In genomic region chr12:132809391-132809790, GRCh38 we compare ENCODE assay signal across 8 cellular contexts. TPM values are rescaled to one million over a fixed set of nuclear protein-coding genes. Genes with fewer than 3 reads are reported as not detected.
DNase-seq lines count a peak whose midpoint lies in the region; ATAC-seq, FAIRE-seq and TF ChIP-seq lines count a peak whose summit lies in the region.
"Not testable (repeated sequence)": the region's sequence is repeated elsewhere in the genome, so short reads cannot be mapped to it uniquely, and the experiment has no call there.

No MANE protein-coding gene starts in this region.

- not testable (repeated sequence) for H3K4ac ChIP-seq in mesenchymal stem cell (ENCODE audit: low read depth in 1 of 2, low read length in 2 of 2)

- POLR2A ChIA-PET in K562 (lab: Yijun Ruan, JAX) = not testable (repeated sequence)

- peak in 1 of 2 experiments; percentile 40; a peak in 1 of 4 replicates for TF ChIP-seq RAD21 in K562 (CRISPR knock-in tag; conservative IDR thresholded peaks at IDR 0.05 in 1 of 2, IDR thresholded peaks at IDR 0.05 in 1 of 2)

- not testable (repeated sequence) for H3K9me3 ChIP-seq in BE2C; K562 (replicated peaks; ENCODE audit: control insufficient read depth, insufficient read depth, low read depth, low read length); mesenchymal stem cell (ENCODE audit: control insufficient read depth, low read length)

- not testable (repeated sequence) for H3K27me3 ChIP-seq in BE2C; K562 (ENCODE audit: control insufficient read depth in 2 of 2, insufficient read depth in 2 of 2, low read length in 2 of 2); mesenchymal stem cell (ENCODE audit: control insufficient read depth in 1 of 2, insufficient read depth in 1 of 2, low read length in 2 of 2)

- TF ChIP-seq POLR2A in K562 (conservative IDR thresholded peaks at IDR 0.05) = not testable (repeated sequence)

- not testable (repeated sequence) for H3K4me1 ChIP-seq in BE2C; mesenchymal stem cell (ENCODE audit: control insufficient read depth, insufficient read depth, low read depth, low read length)
- peaks cover 0 to 12% of the 10 kb centered on the region in 2 experiments; a peak in 3 of 5 replicates for H3K4me1 ChIP-seq in K562 (replicated peaks in 1 of 2; ENCODE audit: control insufficient read depth in 2 of 2, insufficient read depth in 2 of 2, low read length in 2 of 2)

- ATAC-seq in K562 = peak; percentile 59; the same call in 2 of the 3 replicates

- H2BK5ac ChIP-seq in mesenchymal stem cell (ENCODE audit: low read depth, low read length, poor library complexity, severe bottlenecking) = not testable (repeated sequence)

- H3K4me2 ChIP-seq in K562 (ENCODE audit: insufficient read depth, low read length); mesenchymal stem cell (ENCODE audit: low read length, poor library complexity, severe bottlenecking): not testable (repeated sequence)

- not testable (repeated sequence) for H2AFZ ChIP-seq in K562 (ENCODE audit: low read depth, low read length); mesenchymal stem cell (ENCODE audit: low read depth, low read length)

- peak; percentile 46 for TF ChIP-seq CTCF in BE2C (IDR thresholded peaks at IDR 0.05; ENCODE audit: low read depth, low read length)
- TF ChIP-seq CTCF in GM13976 (IDR thresholded peaks at IDR 0.05; ENCODE audit: borderline replicate concordance, control extremely low read depth, extremely low read depth, insufficient read depth, missing control alignments) = peak; percentile 30
- TF ChIP-seq CTCF in WI38 (IDR thresholded peaks at IDR 0.05; ENCODE audit: low read depth, low read length) = peak; percentile 8; the same call in 1 of the 2 replicates
- peak; percentile 24 to 44 (median 41); a peak in 4 of 6 replicates for TF ChIP-seq CTCF in K562 (IDR thresholded peaks at IDR 0.05 in 2 of 3, conservative IDR thresholded peaks at IDR 0.05 in 1 of 3; ENCODE audit: insufficient read depth in 2 of 3, low read depth in 1 of 3, low read length in 3 of 3)
- peak; percentile 41 for TF ChIP-seq CTCF in fibroblast of villous mesenchyme (IDR thresholded peaks at IDR 0.05; ENCODE audit: insufficient read depth, low read depth, low read length)

- not testable (repeated sequence) for H4K8ac ChIP-seq in mesenchymal stem cell (ENCODE audit: low read length)

- not testable (repeated sequence) for BruUV-seq in K562 (replicated peaks; lab: Mats Ljungman, UMichigan)

- H3K27ac ChIP-seq in K562 (ENCODE audit: extremely low read depth, low read depth, low read length); mesenchymal stem cell (ENCODE audit: low read length, poor library complexity, severe bottlenecking): not testable (repeated sequence)

- TF ChIP-seq EP300 in K562 (IDR thresholded peaks at IDR 0.05; ENCODE audit: low read length) = not testable (repeated sequence)

- not testable (repeated sequence) for H3K9ac ChIP-seq in K562 (ENCODE audit: insufficient read depth in 1 of 2, low read depth in 2 of 2, low read length in 2 of 2); mesenchymal stem cell (ENCODE audit: low read length)

- not testable (repeated sequence) for H3K23ac ChIP-seq in mesenchymal stem cell (ENCODE audit: low read length in 2 of 2)

- DNase-seq in BE2C (peak; percentile 65), NCI-H2171 treated with DMSO at 0.1 percent for 48 hours (lab: John Stamatoyannopoulos, UW) (peak; percentile 2), K562 (ENCODE audit: extremely low read depth in 1 of 4, low spot score in 3 of 4) (peak in 1 of 4 experiments; percentile 47), mesenchymal stem cell (peak; percentile 43)
- not testable (repeated sequence) for DNase-seq in GM13976 (ENCODE audit: low spot score); fibroblast of villous mesenchyme (ENCODE audit: low read depth)
- DNase-seq in stimulated activated CD4-positive, alpha-beta T cell treated with anti-CD3 and anti-CD28 coated beads, Interleukin-2, amount 100 ng/mL, for 48 hours = peak; percentile 12 to 19

- not testable (repeated sequence) for H3K18ac ChIP-seq in mesenchymal stem cell (ENCODE audit: low read depth in 1 of 2, low read length in 2 of 2)

- FAIRE-seq in K562 (lab: Jason Lieb, UNC) = not testable (repeated sequence)

- not testable (repeated sequence) for H2BK120ac ChIP-seq in mesenchymal stem cell (ENCODE audit: low read depth, low read length)

- H2AK5ac ChIP-seq in mesenchymal stem cell (ENCODE audit: low read length, severe bottlenecking) = not testable (repeated sequence)

- peaks cover 20% of the 10 kb centered on the region for H3K79me1 ChIP-seq in mesenchymal stem cell (replicated peaks; ENCODE audit: low read length, poor library complexity, severe bottlenecking)

- not testable (repeated sequence) for H3K4me3 ChIP-seq in BE2C (ENCODE audit: low read depth, low read length); WI38 (ENCODE audit: low read depth, low read length); K562; fibroblast of villous mesenchyme (ENCODE audit: low read depth, low read length); mesenchymal stem cell (ENCODE audit: insufficient read depth in 1 of 2, low read depth in 1 of 2, low read length in 2 of 2)

- H2BK12ac ChIP-seq in mesenchymal stem cell (ENCODE audit: low read length in 2 of 2) = not testable (repeated sequence)

- not testable (repeated sequence) for H4K91ac ChIP-seq in mesenchymal stem cell (ENCODE audit: low read length)

- 67% methylated on average over 12 of the region's 13 CpGs for WGBS in K562 (ENCODE audit: insufficient coverage, low coverage, missing lambda C conversion rate)
- 73% methylated on average over 9 of the region's 13 CpGs for WGBS in mesenchymal stem cell

- peaks cover 28% of the 10 kb centered on the region for H3K79me2 ChIP-seq in K562 (ENCODE audit: control insufficient read depth, insufficient read depth, low read length)

- intact Hi-C loops in K562 (cut with micrococcal nuclease) = not testable (repeated sequence)

- in situ Hi-C loops in GM13976 (cut with MboI; ENCODE audit: low sequenced_read_pairs, unreplicated experiment); K562 (cut with MboI): not testable (repeated sequence)

- not testable (repeated sequence) for H2BK15ac ChIP-seq in mesenchymal stem cell (ENCODE audit: low read depth, poor library complexity, severe bottlenecking)

- H3K36me3 ChIP-seq in BE2C (peaks cover 57% of the 10 kb centered on the region), K562 (ENCODE audit: control insufficient read depth, insufficient read depth, low read length) (peaks cover 68% of the 10 kb centered on the region), mesenchymal stem cell (ENCODE audit: control insufficient read depth in 1 of 2, insufficient read depth in 2 of 2, low read depth in 1 of 2, low read length in 2 of 2) (peaks cover 78 to 86% of the 10 kb centered on the region in 2 experiments)

- not testable (repeated sequence) for H3K9me1 ChIP-seq in K562 (ENCODE audit: control insufficient read depth, insufficient read depth, low read length)

- not testable (repeated sequence) for H3K14ac ChIP-seq in mesenchymal stem cell (ENCODE audit: low read length in 2 of 2)

- CTCF ChIA-PET in K562 (lab: Yijun Ruan, JAX; ENCODE audit: low intra/inter-chr PET ratio) = interaction anchor here (0.7 kb wide), 1 partner anchor 190 kb away, joined by 3 read pairs; no protein-coding TSS in a partner anchor

- H4K20me1 ChIP-seq in K562 (replicated peaks; ENCODE audit: control insufficient read depth, insufficient read depth, low read length) = peaks cover 24% of the 10 kb centered on the region

RNA-seq across cellular contexts. Expression of gene GOLGA3, which starts 19.3 kb away (rescaled TPM):
- polyA plus RNA-seq in BE2C (2012; ENCODE audit: insufficient read depth, insufficient read length, low read depth) = 46.7 TPM
- 144 and 257 TPM in 2 replicates for total RNA-seq in K562 (2011; cell fraction: chromatin; rRNA removed; ENCODE audit: low replicate concordance)
- 92.6 and 108 TPM in 2 replicates for total RNA-seq in K562 (2011; cell fraction: nucleolus; rRNA removed)
- total RNA-seq in K562 (2011; cell fraction: nucleoplasm; rRNA removed) = 87.7 and 106 TPM in 2 replicates
- total RNA-seq in K562 (2014; rRNA removed) = 36.1 and 38.7 TPM in 2 replicates
- total RNA-seq in K562 (2014; rRNA removed; fragmentation: Illumina TruSeq; extraction: Trizol) = 17.0 and 19.0 TPM in 2 replicates
- total RNA-seq in K562 (2015; rRNA removed; fragmentation: Illumina TruSeq; extraction: Trizol) = 21.2 and 22.8 TPM in 2 replicates
- total RNA-seq in K562 (2021) = 41.7 and 48.1 TPM in 2 replicates
- polyA plus RNA-seq in K562 (2011; rRNA removed) = 15.0 and 20.2 TPM in 2 replicates
- 21.4 and 25.3 TPM in 2 replicates for polyA plus RNA-seq in K562 (2011; cell fraction: cytosol; rRNA removed)
- polyA plus RNA-seq in K562 (2011; cell fraction: nucleus; rRNA removed) = 38.5 and 43.6 TPM in 2 replicates
- 12.5 and 13.1 TPM in 2 replicates for polyA plus RNA-seq in K562 (2012)
- polyA plus RNA-seq in K562 (2014; fragmentation: Illumina TruSeq; extraction: Trizol) = 9.0 and 11.8 TPM in 2 replicates
- polyA plus RNA-seq in K562 (2014; fragmentation: Nextera tagmentation; extraction: Ambion mirVana) = 1 to 10 TPM; 1.9 to 2.9 TPM
- 18.4 and 18.6 TPM in 2 replicates for polyA plus RNA-seq in K562 (2014; rRNA removed)
- 26.2 and 28.2 TPM in 2 replicates for polyA minus RNA-seq in K562 (2011; rRNA and poly(A)+ RNA removed)
- 43.5 and 57.6 TPM in 2 replicates for polyA minus RNA-seq in K562 (2011; cell fraction: cytosol; rRNA and poly(A)+ RNA removed)
- polyA minus RNA-seq in K562 (2011; cell fraction: nucleus; rRNA and poly(A)+ RNA removed) = 18.7 and 48.9 TPM in 2 replicates
- total RNA-seq in fibroblast of villous mesenchyme = 133 and 148 TPM in 2 replicates
- 23.3 TPM for polyA plus RNA-seq in mesenchymal stem cell (2013, experiment 1 of 2)
- polyA plus RNA-seq in mesenchymal stem cell (2013, experiment 2 of 2) = 20.0 TPM

RNA-seq across cellular contexts. Expression of gene ANKLE2, which starts 47.8 kb away (rescaled TPM):
- 120 TPM for polyA plus RNA-seq in BE2C (2012; ENCODE audit: insufficient read depth, insufficient read length, low read depth)
- total RNA-seq in K562 (2011; cell fraction: chromatin; rRNA removed; ENCODE audit: low replicate concordance) = 353 and 486 TPM in 2 replicates
- total RNA-seq in K562 (2011; cell fraction: nucleolus; rRNA removed) = 225 and 254 TPM in 2 replicates
- 264 and 271 TPM in 2 replicates for total RNA-seq in K562 (2011; cell fraction: nucleoplasm; rRNA removed)
- total RNA-seq in K562 (2014; rRNA removed) (33.6 and 42.3 TPM in 2 replicates), K562 (2014; rRNA removed; fragmentation: Illumina TruSeq; extraction: Trizol) (44.0 and 45.6 TPM in 2 replicates), K562 (2015; rRNA removed; fragmentation: Illumina TruSeq; extraction: Trizol) (49.5 and 50.4 TPM in 2 replicates), K562 (2021) (54.3 and 56.9 TPM in 2 replicates), fibroblast of villous mesenchyme (94.4 and 118 TPM in 2 replicates)
- polyA plus RNA-seq in K562 (2011; rRNA removed) (57.7 and 69.0 TPM in 2 replicates), K562 (2014; fragmentation: Illumina TruSeq; extraction: Trizol) (43.6 and 46.3 TPM in 2 replicates), K562 (2014; fragmentation: Nextera tagmentation; extraction: Ambion mirVana) (1 to 10 TPM; 3.2 TPM), K562 (2014; rRNA removed) (49.7 and 51.6 TPM in 2 replicates)
- polyA plus RNA-seq in K562 (2011; cell fraction: cytosol; rRNA removed) = 41.4 and 48.0 TPM in 2 replicates
- polyA plus RNA-seq in K562 (2011; cell fraction: nucleus; rRNA removed) = 224 and 322 TPM in 2 replicates
- 39.1 and 44.5 TPM in 2 replicates for polyA plus RNA-seq in K562 (2012)
- polyA minus RNA-seq in K562 (2011; rRNA and poly(A)+ RNA removed) = 139 and 163 TPM in 2 replicates
- polyA minus RNA-seq in K562 (2011; cell fraction: cytosol; rRNA and poly(A)+ RNA removed) = 46.5 and 72.4 TPM in 2 replicates
- polyA minus RNA-seq in K562 (2011; cell fraction: nucleus; rRNA and poly(A)+ RNA removed) = 105 and 129 TPM in 2 replicates
- 32.8 TPM for polyA plus RNA-seq in mesenchymal stem cell (2013, experiment 1 of 2)
- polyA plus RNA-seq in mesenchymal stem cell (2013, experiment 2 of 2) = 33.6 TPM
